ENCODE assay signal across 13 cellular contexts in genomic region chr3:25437953-25438352, GRCh38. TPM values are rescaled to one million over a fixed set of nuclear protein-coding genes. Genes with fewer than 3 reads are reported as not detected.
"Had no signal": no experiment of that assay in that cellular context is flagged by ENCODE, and none has a peak within 500 bp of the region (broad histone marks: within the 10 kb centered on the region; RNA-seq: fewer than 3 reads in every experiment).

No MANE protein-coding gene starts in this region.

- H3K4me3 ChIP-seq: left lung, prostate gland had no signal

- H3K27me3 ChIP-seq: foreskin keratinocyte, left lung had no signal

- H3K4me1 ChIP-seq: foreskin keratinocyte, left lung, prostate gland had no signal

- H3K9me3 ChIP-seq: left lung, prostate gland had no signal

- H3K36me3 ChIP-seq: left lung, prostate gland had no signal

- H3K27ac ChIP-seq: foreskin keratinocyte, left lung, prostate gland had no signal

- DNase-seq: activated CD8-positive, alpha-beta memory T cell treated with anti-CD3 and anti-CD28 coated beads, Interleukin-2, amount 10 ng/mL, durations not matched to agents 7 days and 5 days; activated effector memory CD4-positive, alpha-beta T cell treated with anti-CD3 and anti-CD28 coated beads, Interleukin-2, amount 50 U/mL, for 16 hours; activated T-cell treated with anti-CD3 and anti-CD28 coated beads, Interleukin-2, amount 50 U/mL, for 4 hours; amniotic stem cell; foreskin keratinocyte; left lung; midbrain; naive B cell; stimulated activated CD4-positive, alpha-beta T cell treated with anti-CD3 and anti-CD28 coated beads, Interleukin-12 subunit alpha, Interleukin-12 subunit beta, amount 100 ng/mL, for 4 hours; stimulated activated naive CD4-positive, alpha-beta T cell treated with Interleukin-2 at 50 U/mL for 16 hours had no signal

RNA-seq across cellular contexts. Expression of gene RARB, which starts 9.9 kb away (rescaled TPM):
- total RNA-seq: activated CD8-positive, alpha-beta memory T cell treated with anti-CD3 and anti-CD28 coated beads, Interleukin-2, amount 10 ng/mL, durations not matched to agents 7 days and 5 days; activated naive CD4-positive, alpha-beta T cell treated with anti-CD3 and anti-CD28 coated beads, Interleukin-2, amount 50 U/mL, for 72 hours; foreskin keratinocyte; T-helper 2 cell treated with Interferon-gamma antibody and Interleukin-4, amounts not matched to agents 100 ng/mL and 5 ng/mL, for 36 hours had no signal
- polyA plus RNA-seq: foreskin keratinocyte had no signal
